Comparison of ENCODE assay signal across 29 cellular contexts in genomic region chr12:41213648-41214047, GRCh38. TPM values are rescaled to one million over a fixed set of nuclear protein-coding genes. Genes with fewer than 3 reads are reported as not detected.
"Had no signal": no experiment of that assay in that cellular context is flagged by ENCODE, and none has a peak within 500 bp of the region (broad histone marks: within the 10 kb centered on the region; RNA-seq: fewer than 3 reads in every experiment).

No MANE protein-coding gene starts in this region.

- H3K4me3 ChIP-seq: gastrocnemius medialis, hepatocyte, pancreas, prostate gland, tibial nerve had no signal

- H3K4me2 ChIP-seq: hepatocyte had no signal

- H3K9me3 ChIP-seq: gastrocnemius medialis, pancreas, prostate gland, tibial nerve had no signal

- H3K79me2 ChIP-seq: hepatocyte had no signal

- H3K9me3 Mint-ChIP-seq: activated naive CD4-positive, alpha-beta T cell treated with anti-CD3 and anti-CD28 coated beads, Interleukin-2, amount 50 U/mL, for 72 hours; mesothelial cell of epicardium; neural crest cell; T-helper 2 cell treated with Interferon-gamma antibody and Interleukin-4, amounts not matched to agents 5 μg/mL and 100 μg/mL, for 36 hours had no signal

- H3K4me1 ChIP-seq: gastrocnemius medialis, pancreas, prostate gland had no signal

- H3K4me3 Mint-ChIP-seq: activated CD4-positive, alpha-beta T cell treated with anti-CD3 and anti-CD28 coated beads for 36 hours; activated CD8-positive, alpha-beta memory T cell treated with anti-CD3 and anti-CD28 coated beads, Interleukin-2, amount 10 ng/mL, durations not matched to agents 7 days and 5 days; activated CD8-positive, alpha-beta T cell treated with anti-CD3 and anti-CD28 coated beads, Interleukin-2, amount 10 ng/mL, durations not matched to agents 7 days and 5 days; activated T-cell treated with anti-CD3 and anti-CD28 coated beads, Interleukin-2, amount 50 U/mL, for 72 hours; mesothelial cell of epicardium; naive thymus-derived CD4-positive, alpha-beta T cell; neural crest cell; T-helper 2 cell treated with Interferon-gamma antibody and Interleukin-4, amounts not matched to agents 5 μg/mL and 100 μg/mL, for 36 hours had no signal

- H3K27me3 Mint-ChIP-seq: activated CD8-positive, alpha-beta memory T cell treated with anti-CD3 and anti-CD28 coated beads, Interleukin-2, amount 10 ng/mL, durations not matched to agents 7 days and 5 days had no signal

- H3K4me1 Mint-ChIP-seq: activated CD4-positive, alpha-beta T cell treated with anti-CD3 and anti-CD28 coated beads for 36 hours; activated CD8-positive, alpha-beta memory T cell treated with anti-CD3 and anti-CD28 coated beads, Interleukin-2, amount 10 ng/mL, durations not matched to agents 7 days and 5 days; naive thymus-derived CD4-positive, alpha-beta T cell had no signal

- H3K27ac ChIP-seq: gastrocnemius medialis, hepatocyte, pancreas, prostate gland, tibial nerve had no signal

- ATAC-seq: activated CD4-positive, alpha-beta T cell treated with anti-CD3 and anti-CD28 coated beads for 36 hours; activated CD8-positive, alpha-beta memory T cell treated with anti-CD3 and anti-CD28 coated beads, Interleukin-2, amount 10 ng/mL, durations not matched to agents 7 days and 5 days; activated CD8-positive, alpha-beta T cell treated with anti-CD3 and anti-CD28 coated beads, Interleukin-2, amount 10 ng/mL, durations not matched to agents 7 days and 5 days; activated naive CD4-positive, alpha-beta T cell treated with anti-CD3 and anti-CD28 coated beads, Interleukin-2, amount 50 U/mL, for 72 hours; activated T-cell treated with anti-CD3 and anti-CD28 coated beads, Interleukin-2, amount 50 U/mL, for 72 hours; gastrocnemius medialis; left ventricle myocardium superior; naive thymus-derived CD4-positive, alpha-beta T cell; pancreas; stimulated activated naive CD8-positive, alpha-beta T cell treated with anti-CD3 and anti-CD28 coated beads, Interleukin-15, Interleukin-2, amounts not matched to agents 100 U/mL and 50 U/mL, for 24 hours had no signal

- H2AFZ ChIP-seq: hepatocyte had no signal

- H3K36me3 ChIP-seq: gastrocnemius medialis, pancreas, prostate gland, tibial nerve had no signal

- H3K27ac Mint-ChIP-seq: activated CD4-positive, alpha-beta T cell treated with anti-CD3 and anti-CD28 coated beads for 36 hours; activated CD8-positive, alpha-beta memory T cell treated with anti-CD3 and anti-CD28 coated beads, Interleukin-2, amount 10 ng/mL, durations not matched to agents 7 days and 5 days; activated CD8-positive, alpha-beta T cell treated with anti-CD3 and anti-CD28 coated beads, Interleukin-2, amount 10 ng/mL, durations not matched to agents 7 days and 5 days; activated naive CD4-positive, alpha-beta T cell treated with anti-CD3 and anti-CD28 coated beads, Interleukin-2, amount 50 U/mL, for 72 hours; activated T-cell treated with anti-CD3 and anti-CD28 coated beads, Interleukin-2, amount 50 U/mL, for 72 hours; mesothelial cell of epicardium; naive thymus-derived CD4-positive, alpha-beta T cell; T-helper 2 cell treated with Interferon-gamma antibody and Interleukin-4, amounts not matched to agents 5 μg/mL and 100 μg/mL, for 36 hours had no signal

- DNase-seq: activated CD4-positive, alpha-beta T cell treated with anti-CD3 and anti-CD28 coated beads for 36 hours; activated CD4-positive, CD25-positive, alpha-beta regulatory T cell; activated CD8-positive, alpha-beta memory T cell treated with anti-CD3 and anti-CD28 coated beads, Interleukin-2, amount 10 ng/mL, durations not matched to agents 7 days and 5 days; activated CD8-positive, alpha-beta T cell treated with anti-CD3 and anti-CD28 coated beads, Interleukin-2, amount 10 ng/mL, durations not matched to agents 7 days and 5 days; activated naive CD4-positive, alpha-beta T cell; activated T-cell treated with anti-CD3 and anti-CD28 coated beads, Interleukin-2, amount 50 U/mL, for 72 hours; effector memory CD4-positive, alpha-beta T cell; gastrocnemius medialis; islet precursor cell; left ventricle myocardium superior; mammary epithelial cell; naive thymus-derived CD4-positive, alpha-beta T cell; nucleus accumbens; pancreas; stimulated activated CD4-positive, alpha-beta T cell treated with anti-CD3 and anti-CD28 coated beads, Interleukin-12 subunit alpha, Interleukin-12 subunit beta, amount 100 ng/mL, for 4 hours; stimulated activated CD4-positive, alpha-beta T cell treated with anti-CD3 and anti-CD28 coated beads, Interleukin-4, amount 100 ng/mL, for 1 hour; stimulated activated naive CD8-positive, alpha-beta T cell treated with anti-CD3 and anti-CD28 coated beads, Interleukin-15, Interleukin-2, amounts not matched to agents 100 U/mL and 50 U/mL, for 24 hours; T-helper 1 cell had no signal

- H3K36me3 Mint-ChIP-seq: activated CD8-positive, alpha-beta memory T cell treated with anti-CD3 and anti-CD28 coated beads, Interleukin-2, amount 10 ng/mL, durations not matched to agents 7 days and 5 days; activated naive CD4-positive, alpha-beta T cell treated with anti-CD3 and anti-CD28 coated beads, Interleukin-2, amount 50 U/mL, for 72 hours; mesothelial cell of epicardium had no signal

- FAIRE-seq: bronchial epithelial cell, colon, pancreas had no signal

- H3K27me3 ChIP-seq: gastrocnemius medialis, hepatocyte, tibial nerve had no signal

RNA-seq across cellular contexts. Expression of gene PDZRN4, which starts 25.5 kb away (rescaled TPM):
- total RNA-seq: activated CD4-positive, alpha-beta T cell treated with anti-CD3 and anti-CD28 coated beads for 36 hours; activated CD8-positive, alpha-beta memory T cell treated with anti-CD3 and anti-CD28 coated beads, Interleukin-2, amount 10 ng/mL, durations not matched to agents 7 days and 5 days; activated CD8-positive, alpha-beta T cell treated with anti-CD3 and anti-CD28 coated beads, Interleukin-2, amount 10 ng/mL, durations not matched to agents 7 days and 5 days; activated naive CD4-positive, alpha-beta T cell treated with anti-CD3 and anti-CD28 coated beads, Interleukin-2, amount 50 U/mL, for 72 hours; activated T-cell treated with anti-CD3 and anti-CD28 coated beads, Interleukin-2, amount 50 U/mL, for 72 hours; bronchial epithelial cell; dermis microvascular lymphatic vessel endothelial cell; epithelial cell of proximal tubule; mammary epithelial cell; naive thymus-derived CD4-positive, alpha-beta T cell had no signal
- polyA plus RNA-seq: mammary epithelial cell; naive thymus-derived CD4-positive, alpha-beta T cell had no signal
